Comparison of ENCODE assay signal across 8 cellular contexts in the genomic region with DNA sequence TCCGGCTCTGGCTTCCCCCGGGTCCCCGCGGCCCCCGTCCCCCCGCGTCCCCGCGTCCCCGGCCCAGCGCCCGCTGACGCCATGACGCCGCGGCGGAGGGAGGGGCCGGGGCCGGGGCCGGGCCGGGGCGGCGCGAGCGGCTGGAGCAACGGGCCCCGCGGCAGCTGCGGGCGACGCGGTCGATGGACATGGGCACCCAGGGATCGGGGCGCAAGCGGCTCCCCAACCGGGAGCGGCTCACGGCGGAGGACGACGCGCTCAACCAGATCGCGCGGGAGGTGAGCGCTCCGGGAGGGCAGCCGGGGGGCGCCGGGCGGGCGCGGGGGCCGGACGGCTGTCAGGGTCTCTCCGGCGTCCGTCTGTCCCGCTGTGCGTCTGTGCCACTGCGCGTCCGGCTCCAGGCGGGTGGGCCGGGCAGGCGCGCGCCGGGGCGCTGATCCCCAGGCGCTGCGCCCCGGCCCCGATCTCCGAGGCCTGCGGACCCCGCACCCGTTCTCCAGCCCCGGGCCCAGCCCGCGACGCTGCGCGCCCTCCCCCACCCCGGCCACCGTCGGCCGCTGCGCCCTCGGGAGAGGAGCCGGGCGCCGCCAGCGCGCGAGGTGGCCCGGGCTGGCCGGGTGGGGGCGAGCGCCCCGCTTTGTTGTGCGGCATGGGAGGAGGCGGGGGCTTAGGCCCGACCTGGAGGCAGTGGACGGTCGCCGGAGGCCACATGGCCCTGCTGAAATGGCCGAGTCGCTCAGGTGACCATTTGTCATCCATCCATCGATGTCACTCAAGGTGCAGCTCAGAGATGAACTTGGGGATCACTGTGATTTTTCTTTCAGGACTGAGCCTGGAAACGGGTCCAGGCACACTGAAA. TPM values are rescaled to one million over a fixed set of nuclear protein-coding genes. Genes with fewer than 3 reads are reported as not detected.
DNase-seq lines count a peak whose midpoint lies in the region; ATAC-seq and TF ChIP-seq lines count a peak whose summit lies in the region.

A gene with protein sequence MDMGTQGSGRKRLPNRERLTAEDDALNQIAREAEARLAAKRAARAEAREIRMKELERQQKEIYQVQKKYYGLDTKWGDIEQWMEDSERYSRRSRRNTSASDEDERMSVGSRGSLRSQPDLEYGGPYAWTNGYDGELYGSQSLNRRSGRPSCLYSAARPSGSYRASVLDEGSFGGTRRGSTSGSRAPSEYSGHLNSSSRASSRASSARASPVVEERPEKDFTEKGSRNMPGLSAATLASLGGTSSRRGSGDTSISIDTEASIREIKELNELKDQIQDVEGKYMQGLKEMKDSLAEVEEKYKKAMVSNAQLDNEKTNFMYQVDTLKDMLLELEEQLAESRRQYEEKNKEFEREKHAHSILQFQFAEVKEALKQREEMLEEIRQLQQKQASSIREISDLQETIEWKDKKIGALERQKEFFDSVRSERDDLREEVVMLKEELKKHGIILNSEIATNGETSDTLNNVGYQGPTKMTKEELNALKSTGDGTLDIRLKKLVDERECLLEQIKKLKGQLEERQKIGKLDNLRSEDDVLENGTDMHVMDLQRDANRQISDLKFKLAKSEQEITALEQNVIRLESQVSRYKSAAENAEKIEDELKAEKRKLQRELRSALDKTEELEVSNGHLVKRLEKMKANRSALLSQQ (plus strand): TSS at position 125 of the 859 bp plus-strand sequence. CDS start 58 bp downstream, at position 183.

- H3K27ac ChIP-seq in cardiac muscle cell (peak within 1 kb of the TSS; percentile 87), osteoblast (ENCODE audit: low read depth, low read length) (peak within 1 kb of the TSS; percentile 46)

- peak within 1 kb of the TSS; percentile 91 for H3K4me3 Mint-ChIP-seq in HFFc6
- peak within 1 kb of the TSS; percentile 86 for H3K4me3 Mint-ChIP-seq in activated naive CD4-positive, alpha-beta T cell treated with anti-CD3 and anti-CD28 coated beads, Interleukin-2, amount 50 U/mL, for 24 hours

- peaks cover 40% of the 10 kb centered on the region for H3K79me2 ChIP-seq in osteoblast (ENCODE audit: insufficient read depth, low read length)

- H3K4me3 ChIP-seq in cardiac muscle cell: peak within 1 kb of the TSS; percentile 87
- peak within 1 kb of the TSS; percentile 80 for H3K4me3 ChIP-seq in osteoblast (ENCODE audit: insufficient read depth, low read length)

- H2AFZ ChIP-seq in osteoblast (ENCODE audit: low read length): peak within 1 kb of the TSS; percentile 82

- H4K20me1 ChIP-seq in osteoblast (ENCODE audit: insufficient read depth, low read length): peaks cover 9% of the 10 kb centered on the region

- peaks cover 19% of the 10 kb centered on the region for H3K36me3 Mint-ChIP-seq in HFFc6 (ENCODE audit: low read depth)
- H3K36me3 Mint-ChIP-seq in activated naive CD4-positive, alpha-beta T cell treated with anti-CD3 and anti-CD28 coated beads, Interleukin-2, amount 50 U/mL, for 24 hours: peaks cover 2% of the 10 kb centered on the region

- DNase-seq in AG08395 (ENCODE audit: low spot score) (peak; percentile 61), HFFc6 (no peak), cardiac muscle cell (ENCODE audit: low read depth in 1 of 2, low spot score in 1 of 2) (peak; percentile 35 to 79), osteoblast (ENCODE audit: insufficient read length, low spot score, missing footprints) (peak; percentile 94), NCI-H1694 (lab: John Stamatoyannopoulos, UW) (no peak)
- DNase-seq in activated effector memory CD4-positive, alpha-beta T cell treated with Interleukin-2 at 50 U/mL for 16 hours: no peak

- H3K27me3 Mint-ChIP-seq in HFFc6 (ENCODE audit: insufficient read depth): peaks cover 7% of the 10 kb centered on the region
- peaks cover 4% of the 10 kb centered on the region for H3K27me3 Mint-ChIP-seq in activated naive CD4-positive, alpha-beta T cell treated with anti-CD3 and anti-CD28 coated beads, Interleukin-2, amount 50 U/mL, for 24 hours

- no peaks in the 10 kb centered on the region for H3K27me3 ChIP-seq in cardiac muscle cell
- H3K27me3 ChIP-seq in osteoblast (ENCODE audit: insufficient read depth, low read length): no peaks in the 10 kb centered on the region

- TF ChIP-seq CTCF in HFFc6 (IDR thresholded peaks at IDR 0.05) (peak; percentile 39), cardiac muscle cell (IDR thresholded peaks at IDR 0.05; ENCODE audit: low read depth, low read length) (no peak), osteoblast (IDR thresholded peaks at IDR 0.05; ENCODE audit: extremely low read depth, low read depth, low read length) (no peak)

- ATAC-seq in HG03520 (IDR thresholded peaks at IDR 0.05; ENCODE audit: unreplicated experiment): no peak

- H3K36me3 ChIP-seq in cardiac muscle cell: no peaks in the 10 kb centered on the region
- no peaks in the 10 kb centered on the region for H3K36me3 ChIP-seq in osteoblast (ENCODE audit: insufficient read depth, low read length)

- peaks cover 48% of the 10 kb centered on the region for H3K4me1 Mint-ChIP-seq in HFFc6 (ENCODE audit: low read depth)
- H3K4me1 Mint-ChIP-seq in activated naive CD4-positive, alpha-beta T cell treated with anti-CD3 and anti-CD28 coated beads, Interleukin-2, amount 50 U/mL, for 24 hours: peaks cover 28% of the 10 kb centered on the region

- no peaks in the 10 kb centered on the region for H3K9me3 Mint-ChIP-seq in HFFc6
- H3K9me3 Mint-ChIP-seq in activated naive CD4-positive, alpha-beta T cell treated with anti-CD3 and anti-CD28 coated beads, Interleukin-2, amount 50 U/mL, for 24 hours: no peaks in the 10 kb centered on the region

- H3K4me1 ChIP-seq in cardiac muscle cell (ENCODE audit: low read depth) (peaks cover 27% of the 10 kb centered on the region), osteoblast (ENCODE audit: insufficient read depth, low read length) (peaks cover 22% of the 10 kb centered on the region)

- peak within 1 kb of the TSS; percentile 97 for H3K4me2 ChIP-seq in osteoblast (ENCODE audit: insufficient read depth, low read length)

- no peaks in the 10 kb centered on the region for H3K9me3 ChIP-seq in cardiac muscle cell (ENCODE audit: low read depth)
- H3K9me3 ChIP-seq in osteoblast (ENCODE audit: low read depth, low read length): no peaks in the 10 kb centered on the region

- peak within 1 kb of the TSS; percentile 81 for H3K27ac Mint-ChIP-seq in HFFc6
- no peak within 1 kb of the TSS for H3K27ac Mint-ChIP-seq in activated naive CD4-positive, alpha-beta T cell treated with anti-CD3 and anti-CD28 coated beads, Interleukin-2, amount 50 U/mL, for 24 hours

RNA-seq across cellular contexts. Expression of the gene that starts here (rescaled TPM):
- total RNA-seq in HFFc6 (2021; fragmentation: NEBNext Ultra II Directional; extraction: Animal tissue kit (Norgen Biotek cat#: 25700)): 100 to 1,000 TPM in 4 of 6 experiments, 10 to 100 TPM in 2; 90.6 to 107 (median 102) TPM
- 66.3 and 95.3 TPM in 2 replicates for total RNA-seq in cardiac muscle cell
- polyA plus RNA-seq in cardiac muscle cell: 90.9 and 125 TPM in 2 replicates
- total RNA-seq in osteoblast: 48.3 and 51.8 TPM in 2 replicates

Comparison
In these comparisons a context has a peak if more than half of its experiments do, and no peak if none do; other contexts are left out.
1. DNase-seq: peak in AG08395 (single experiment), cardiac muscle cell (2 of 2) and osteoblast (single experiment); none in HFFc6 (single experiment), NCI-H1694 (single experiment) and activated effector memory CD4-positive, alpha-beta T cell treated with Interleukin-2 at 50 U/mL for 16 hours (single experiment).